9 cellular contexts compared by ENCODE assay signal in the genomic region with DNA sequence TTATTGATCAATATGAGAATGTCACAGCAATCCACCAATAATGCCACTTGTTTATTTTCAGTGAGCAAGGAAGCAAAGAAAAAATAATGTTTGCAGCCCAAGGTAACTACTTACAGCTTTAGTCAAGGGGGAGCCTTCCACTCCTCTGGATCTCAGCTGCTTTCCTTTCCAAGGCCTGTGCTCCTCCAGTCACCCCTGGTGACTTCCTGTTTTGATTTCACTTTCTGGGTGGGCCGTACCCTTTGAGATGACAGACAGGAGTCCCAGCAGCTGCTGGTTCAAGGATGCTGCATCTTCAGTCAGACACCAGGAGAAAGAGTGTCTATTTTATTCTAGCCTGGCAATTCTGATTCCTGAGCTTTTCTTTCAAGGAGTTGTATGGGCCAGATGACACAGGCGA. TPM values are rescaled to one million over a fixed set of nuclear protein-coding genes. Genes with fewer than 3 reads are reported as not detected.
DNase-seq lines count a peak whose midpoint lies in the region; ATAC-seq and TF ChIP-seq lines count a peak whose summit lies in the region.
"Had no signal": no experiment of that assay in that cellular context is flagged by ENCODE, and none has a peak within 500 bp of the region (broad histone marks: within the 10 kb centered on the region; RNA-seq: fewer than 3 reads in every experiment).

No MANE protein-coding gene starts in this region.

- intact Hi-C loops in naive thymus-derived CD4-positive, alpha-beta T cell (cut with micrococcal nuclease), result loop anchor here (1.0 to 5.0 kb wide), 5 partner anchors 35 to 1189 kb away; a partner anchor contains a TSS
- intact Hi-C loops in Caco-2 (cut with micrococcal nuclease; ENCODE audit: unreplicated experiment), result no loop called here

- H3K36me3 ChIP-seq in GM06990 (ENCODE audit: control insufficient read depth, insufficient read depth, low read length), result no peaks in the 10 kb centered on the region
- H3K36me3 ChIP-seq in KMS-11 (ENCODE audit: insufficient read depth), result no peaks in the 10 kb centered on the region
- no peaks in the 10 kb centered on the region for H3K36me3 ChIP-seq in naive thymus-derived CD4-positive, alpha-beta T cell (ENCODE audit: control insufficient read depth in 2 of 3, insufficient read depth in 3 of 3, low read length in 3 of 3)
- no peaks in the 10 kb centered on the region for H3K36me3 ChIP-seq in Caco-2 (ENCODE audit: control insufficient read depth, insufficient read depth, low read length)

- peaks cover 0 to 25% (median 13%) of the 10 kb centered on the region in 5 donors for H3K36me3 Mint-ChIP-seq in naive thymus-derived CD4-positive, alpha-beta T cell
- no peaks in the 10 kb centered on the region for H3K36me3 Mint-ChIP-seq in Caco-2 (ENCODE audit: insufficient read depth, unreplicated experiment)

- H3K4me1 ChIP-seq in KMS-11 (ENCODE audit: low read depth, poor library complexity, severe bottlenecking), result no peaks in the 10 kb centered on the region
- H3K4me1 ChIP-seq in naive thymus-derived CD4-positive, alpha-beta T cell (ENCODE audit: control insufficient read depth in 2 of 2, insufficient read depth in 2 of 2, low read length in 2 of 2), result peaks cover 17 to 18% of the 10 kb centered on the region in 2 donors
- no peaks in the 10 kb centered on the region for H3K4me1 ChIP-seq in Caco-2

- CTCF ChIA-PET in naive thymus-derived CD4-positive, alpha-beta T cell (lab: Charles Lee), result interaction anchor here (0.6 to 2.4 kb wide), 9 partner anchors 16 to 1108 kb away, joined by 3 to 8 read pairs (median 3); a partner anchor contains a TSS
- CTCF ChIA-PET in HEK293T (lab: Yijun Ruan, JAX) (interaction anchor here (1.3 kb wide), 1 partner anchor 233 kb away, joined by 4 read pairs; no protein-coding TSS in a partner anchor), Caco-2 (lab: Charles Lee) (no interaction called here)

- DNase-seq in GM06990 (ENCODE audit: extremely low read depth, insufficient read length) (peak; percentile 19), HEK293T (ENCODE audit: extremely low spot score) (no peak), NCI-H2227 treated with DMSO at 0.1 percent for 48 hours (lab: John Stamatoyannopoulos, UW) (no peak), Caco-2 (no peak)
- DNase-seq in activated CD8-positive, alpha-beta memory T cell treated with anti-CD3 and anti-CD28 coated beads, Interleukin-2, amount 50 U/mL, for 48 hours, result peak; percentile 58
- peak in 8 of 9 donors; percentile 35 to 78 (median 67) for DNase-seq in naive thymus-derived CD4-positive, alpha-beta T cell

- peak; percentile 93 for ATAC-seq in GM21576 (IDR thresholded peaks at IDR 0.05; ENCODE audit: unreplicated experiment)
- ATAC-seq in naive thymus-derived CD4-positive, alpha-beta T cell, result peak; percentile 91

- POLR2A ChIA-PET in naive thymus-derived CD4-positive, alpha-beta T cell (lab: Charles Lee), result interaction anchor here (0.7 to 8.3 kb wide), 7 partner anchors 9 to 51 kb away, joined by 3 to 116 read pairs (median 4); a partner anchor contains a TSS
- POLR2A ChIA-PET in HEK293T (lab: Yijun Ruan, JAX) (interaction anchor here (0.8 to 1.9 kb wide), 2 partner anchors 51 to 251 kb away, joined by 3 to 6 read pairs; a partner anchor contains a TSS), Caco-2 (lab: Charles Lee) (no interaction called here)

- H3K9me3 ChIP-seq in naive thymus-derived CD4-positive, alpha-beta T cell (ENCODE audit: control insufficient read depth in 2 of 3, low read length in 3 of 3), result no peaks in the 10 kb centered on the region
- no peaks in the 10 kb centered on the region for H3K9me3 ChIP-seq in Caco-2

- H4K20me1 ChIP-seq in KMS-11 (ENCODE audit: insufficient read depth), result no peaks in the 10 kb centered on the region

- H3K27ac ChIP-seq in KMS-11, result no peak overlapping the region
- peak overlapping the region; percentile 69 for H3K27ac ChIP-seq in naive thymus-derived CD4-positive, alpha-beta T cell (ENCODE audit: low read depth, low read length)

- peak overlapping the region; percentile 59 for H3K4me3 ChIP-seq in GM06990 (replicated peaks; ENCODE audit: low read depth, low read length)
- H3K4me3 ChIP-seq in KMS-11 (IDR thresholded peaks at IDR 0.05; ENCODE audit: insufficient read depth, low read depth, low read length), result no peak overlapping the region
- H3K4me3 ChIP-seq in naive thymus-derived CD4-positive, alpha-beta T cell (ENCODE audit: low read length), result peak overlapping the region; percentile 45
- no peak overlapping the region for H3K4me3 ChIP-seq in Caco-2 (ENCODE audit: low read depth, low read length)

- H3K27me3 Mint-ChIP-seq in naive thymus-derived CD4-positive, alpha-beta T cell, result peaks cover 0 to 2% (median 0%) of the 10 kb centered on the region in 5 donors
- no peaks in the 10 kb centered on the region for H3K27me3 Mint-ChIP-seq in Caco-2 (ENCODE audit: insufficient read depth, unreplicated experiment)

- H3K9me3 Mint-ChIP-seq in naive thymus-derived CD4-positive, alpha-beta T cell, result no peaks in the 10 kb centered on the region
- no peaks in the 10 kb centered on the region for H3K9me3 Mint-ChIP-seq in Caco-2 (ENCODE audit: unreplicated experiment)

- peaks cover 30 to 53% (median 41%) of the 10 kb centered on the region in 7 donors for H3K4me1 Mint-ChIP-seq in naive thymus-derived CD4-positive, alpha-beta T cell
- H3K4me1 Mint-ChIP-seq in Caco-2 (ENCODE audit: low read depth, unreplicated experiment), result no peaks in the 10 kb centered on the region

- 0 out of 2 replicates have a peak overlapping the region, but pooled peaks have one; percentile 3 for H2AFZ ChIP-seq in KMS-11 (ENCODE audit: low read depth)

- H3K4me2 ChIP-seq in KMS-11, result no peak overlapping the region

- no TSS peak for BruUV-seq in Caco-2 (replicated peaks; lab: Mats Ljungman, UMichigan)

- no peaks in the 10 kb centered on the region; the same call in 1 of the 2 replicates for H3K79me2 ChIP-seq in KMS-11 (ENCODE audit: insufficient read depth, low read depth)

- H3K27ac Mint-ChIP-seq in naive thymus-derived CD4-positive, alpha-beta T cell, result peak overlapping the region; percentile 76 to 96 (median 91)
- H3K27ac Mint-ChIP-seq in Caco-2 (ENCODE audit: unreplicated experiment), result no peak overlapping the region

- TF ChIP-seq CTCF in GM06990 (IDR thresholded peaks at IDR 0.05; ENCODE audit: insufficient read depth, low read length, poor library complexity, severe bottlenecking), result no peak
- TF ChIP-seq CTCF in KMS-11 (conservative IDR thresholded peaks at IDR 0.05; ENCODE audit: low read depth, low read length), result no peak
- TF ChIP-seq CTCF in Caco-2 (IDR thresholded peaks at IDR 0.05; ENCODE audit: insufficient read depth in 1 of 2, low read depth in 1 of 2, low read length in 1 of 2, severe bottlenecking in 1 of 2, unreplicated experiment in 1 of 2), result no peak

- peak overlapping the region; percentile 80 to 97 (median 86) for H3K4me3 Mint-ChIP-seq in naive thymus-derived CD4-positive, alpha-beta T cell
- no peak overlapping the region for H3K4me3 Mint-ChIP-seq in Caco-2 (ENCODE audit: unreplicated experiment)

- no peaks in the 10 kb centered on the region for H3K27me3 ChIP-seq in GM06990 (replicated peaks; ENCODE audit: control insufficient read depth, insufficient read depth, low read length)
- H3K27me3 ChIP-seq in KMS-11 (ENCODE audit: insufficient read depth, low read depth), result no peaks in the 10 kb centered on the region
- H3K27me3 ChIP-seq in naive thymus-derived CD4-positive, alpha-beta T cell (ENCODE audit: control insufficient read depth in 2 of 2, insufficient read depth in 2 of 2, low read length in 2 of 2), result no peaks in the 10 kb centered on the region
- H3K27me3 ChIP-seq in Caco-2 (replicated peaks; ENCODE audit: control insufficient read depth, insufficient read depth, low read length), result no peaks in the 10 kb centered on the region

- H3K9ac ChIP-seq in KMS-11, result no peak overlapping the region

TF ChIP-seq in HEK293T, 16 proteins besides CTCF, POLR2A, EP300 and RAD21:
- TF ChIP-seq L3MBTL2 (conservative IDR thresholded peaks at IDR 0.05) (no peak), BHLHE40 (IDR thresholded peaks at IDR 0.05; ENCODE audit: borderline replicate concordance) (no peak), CTBP1 (IDR thresholded peaks at IDR 0.05; ENCODE audit: borderline replicate concordance) (no peak), ARNT (IDR thresholded peaks at IDR 0.05) (no peak), SP1 (IDR thresholded peaks at IDR 0.05) (no peak), FOXM1 (IDR thresholded peaks at IDR 0.05; ENCODE audit: borderline replicate concordance) (no peak), LEF1 (IDR thresholded peaks at IDR 0.05; ENCODE audit: borderline replicate concordance) (no peak), TARDBP (IDR thresholded peaks at IDR 0.05) (no peak), ELF4 (IDR thresholded peaks at IDR 0.05) (no peak), NFRKB (IDR thresholded peaks at IDR 0.05) (no peak), ZNF384 (IDR thresholded peaks at IDR 0.05) (no peak), HDGF (IDR thresholded peaks at IDR 0.05; ENCODE audit: borderline replicate concordance) (no peak), SUZ12 (IDR thresholded peaks at IDR 0.05) (no peak), FOXA1 (IDR thresholded peaks at IDR 0.05) (no peak), FOXK2 (IDR thresholded peaks at IDR 0.05) (no peak)
- TF ChIP-seq, protein P1, sequence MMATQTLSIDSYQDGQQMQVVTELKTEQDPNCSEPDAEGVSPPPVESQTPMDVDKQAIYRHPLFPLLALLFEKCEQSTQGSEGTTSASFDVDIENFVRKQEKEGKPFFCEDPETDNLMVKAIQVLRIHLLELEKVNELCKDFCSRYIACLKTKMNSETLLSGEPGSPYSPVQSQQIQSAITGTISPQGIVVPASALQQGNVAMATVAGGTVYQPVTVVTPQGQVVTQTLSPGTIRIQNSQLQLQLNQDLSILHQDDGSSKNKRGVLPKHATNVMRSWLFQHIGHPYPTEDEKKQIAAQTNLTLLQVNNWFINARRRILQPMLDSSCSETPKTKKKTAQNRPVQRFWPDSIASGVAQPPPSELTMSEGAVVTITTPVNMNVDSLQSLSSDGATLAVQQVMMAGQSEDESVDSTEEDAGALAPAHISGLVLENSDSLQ (IDR thresholded peaks at IDR 0.05), result no peak

RNA-seq across cellular contexts. Expression of a gene that starts 5.6 kb away (rescaled TPM):
- 10 to 100 TPM in 4 of 5 experiments, 1 to 10 TPM in 1; 9.7 to 47.0 (median 32.1) TPM for total RNA-seq in naive thymus-derived CD4-positive, alpha-beta T cell
- 10 to 100 TPM; 43.6 to 52.3 TPM for polyA plus RNA-seq in naive thymus-derived CD4-positive, alpha-beta T cell
- total RNA-seq in Caco-2 (2022), result not detected in 2 replicates
- total RNA-seq: bronchial epithelial cell had no signal

RNA-seq across cellular contexts. Expression of a gene that starts 35.2 kb away (rescaled TPM):
- 10 to 100 TPM in 4 of 5 experiments, 1 to 10 TPM in 1; 5.7 to 16.4 (median 11.8) TPM for total RNA-seq in naive thymus-derived CD4-positive, alpha-beta T cell
- polyA plus RNA-seq in naive thymus-derived CD4-positive, alpha-beta T cell, result 10 to 100 TPM; 17.8 to 18.3 TPM
- total RNA-seq in Caco-2 (2022), result 7.8 and 11.3 TPM in 2 replicates

RNA-seq across cellular contexts. Expression of a gene that starts 49.4 kb away (rescaled TPM):
- total RNA-seq in naive thymus-derived CD4-positive, alpha-beta T cell, result 1 to 10 TPM in 2 of 5 experiments, under 1 TPM in 1, not detected in 2; 0.11 to 8.4 (median 1.1) TPM
- polyA plus RNA-seq in naive thymus-derived CD4-positive, alpha-beta T cell, result not detected
- not detected in 2 replicates for total RNA-seq in Caco-2 (2022)
- total RNA-seq: bronchial epithelial cell had no signal

RNA-seq across cellular contexts. Expression of a gene that starts 51.1 kb away (rescaled TPM):
- 1,000 to 10,000 TPM; 1,361 to 2,870 (median 2,682) TPM for total RNA-seq in naive thymus-derived CD4-positive, alpha-beta T cell
- polyA plus RNA-seq in naive thymus-derived CD4-positive, alpha-beta T cell, result 1,000 to 10,000 TPM; 2,662 to 3,656 TPM
- total RNA-seq in Caco-2 (2022), result 1,111 and 1,154 TPM in 2 replicates

Comparison
In these comparisons a context has a peak if more than half of its experiments do, and no peak if none do; other contexts are left out.
1. DNase-seq: peak in GM06990 (single experiment), activated CD8-positive, alpha-beta memory T cell treated with anti-CD3 and anti-CD28 coated beads, Interleukin-2, amount 50 U/mL, for 48 hours (single experiment) and naive thymus-derived CD4-positive, alpha-beta T cell (8 of 9); none in HEK293T (single experiment), NCI-H2227 treated with DMSO at 0.1 percent for 48 hours (single experiment) and Caco-2 (0 of 2).
2. H3K4me3 ChIP-seq: peak in GM06990 (single experiment) and naive thymus-derived CD4-positive, alpha-beta T cell (single experiment); none in KMS-11 (single experiment) and Caco-2 (single experiment).
3. RNA of a gene that starts 5.6 kb away (total RNA-seq): 9.7 to 47.0 TPM in naive thymus-derived CD4-positive, alpha-beta T cell; not detected in Caco-2; every median in the first group is over 10 times any median in the second.